In genomic region chr19:6733338-6734095, GRCh38 we compare ENCODE assay signal across 1 cellular context.
TF ChIP-seq lines count a peak whose summit lies in the region.

No MANE protein-coding gene starts in this region.

TF ChIP-seq in K562, 482 proteins besides CTCF, POLR2A, EP300 and RAD21:
- TF ChIP-seq RBM14 (IDR thresholded peaks at IDR 0.05; ENCODE audit: borderline replicate concordance, insufficient read depth, low read depth, low read length) (0 out of 2 replicates have a peak, but pooled peaks have one; percentile 50), CTBP1 (IDR thresholded peaks at IDR 0.05; ENCODE audit: borderline replicate concordance) (0 out of 2 replicates have a peak, but pooled peaks have one; percentile 10), WHSC1 (IDR thresholded peaks at IDR 0.05; ENCODE audit: low read length) (no peak), MAZ (CRISPR knock-in tag; conservative IDR thresholded peaks at IDR 0.05 in 1 of 2, IDR thresholded peaks at IDR 0.05 in 1 of 2) (0 out of 4 replicates have a peak, but pooled peaks of 1 of the 2 experiments have one; percentile 14), BCOR (IDR thresholded peaks at IDR 0.05) (peak; percentile 97), MAX (CRISPR knock-in tag; IDR thresholded peaks at IDR 0.05) (peak; percentile 36; the same call in 1 of the 2 replicates), KDM1A (IDR thresholded peaks at IDR 0.05) (peak; percentile 77 to 90), CSDE1 (IDR thresholded peaks at IDR 0.05) (no peak), HNRNPLL (IDR thresholded peaks at IDR 0.05; ENCODE audit: low read depth, low read length, poor library complexity, severe bottlenecking) (no peak), RBM25 (IDR thresholded peaks at IDR 0.05; ENCODE audit: low read depth, low read length, severe bottlenecking) (peak; percentile 98), SMARCA5 (IDR thresholded peaks at IDR 0.05) (peak; percentile 91), HDAC2 (IDR thresholded peaks at IDR 0.05) (peak; percentile 83; the same call in 1 of the 2 replicates), PCBP1 (IDR thresholded peaks at IDR 0.05; ENCODE audit: low read depth, low read length, poor library complexity, severe bottlenecking) (no peak), ZKSCAN1 (IDR thresholded peaks at IDR 0.05; ENCODE audit: low read depth, low read length) (peak; percentile 47; the same call in 1 of the 2 replicates), CBX1 (IDR thresholded peaks at IDR 0.05; ENCODE audit: low read depth) (peak; percentile 93), CREB1 (IDR thresholded peaks at IDR 0.05) (no peak), CREB1 (CRISPR knock-in tag; IDR thresholded peaks at IDR 0.05) (no peak), ESRRA (IDR thresholded peaks at IDR 0.05; ENCODE audit: borderline replicate concordance, low read depth) (0 out of 2 replicates have a peak, but pooled peaks have one; percentile 15), USF1 (CRISPR knock-in tag; IDR thresholded peaks at IDR 0.05) (peak; percentile 14; the same call in 1 of the 2 replicates), NFIC (IDR thresholded peaks at IDR 0.05) (no peak), POLR2G (IDR thresholded peaks at IDR 0.05; ENCODE audit: low read depth, low read length) (no peak), ZNF24 (IDR thresholded peaks at IDR 0.05) (peak; percentile 37; the same call in 1 of the 2 replicates), ZNF354B (CRISPR knock-in tag; IDR thresholded peaks at IDR 0.05) (no peak), CHD4 (IDR thresholded peaks at IDR 0.05; ENCODE audit: insufficient read depth, insufficient replicate concordance, low read depth, low read length, poor library complexity, severe bottlenecking) (peak; percentile 95), CTCFL (IDR thresholded peaks at IDR 0.05; ENCODE audit: borderline replicate concordance, insufficient read depth, low read depth, low read length, poor library complexity, severe bottlenecking) (peak; percentile 22), RCOR1 (IDR thresholded peaks at IDR 0.05; ENCODE audit: borderline replicate concordance in 1 of 2, low read depth in 2 of 2, low read length in 2 of 2) (peak; percentile 44 to 86; a peak in 3 of 4 replicates), CC2D1A (IDR thresholded peaks at IDR 0.05) (no peak), PTBP1 (IDR thresholded peaks at IDR 0.05; ENCODE audit: low read depth, low read length) (0 out of 2 replicates have a peak, but pooled peaks have one; percentile 77), ZBTB33 (CRISPR knock-in tag; IDR thresholded peaks at IDR 0.05) (peak; percentile 99), ZSCAN32 (CRISPR knock-in tag; IDR thresholded peaks at IDR 0.05) (no peak), ADNP (tag; IDR thresholded peaks at IDR 0.05) (peak; percentile 89)
